10 cellular contexts compared by ENCODE assay signal in the genomic region with DNA sequence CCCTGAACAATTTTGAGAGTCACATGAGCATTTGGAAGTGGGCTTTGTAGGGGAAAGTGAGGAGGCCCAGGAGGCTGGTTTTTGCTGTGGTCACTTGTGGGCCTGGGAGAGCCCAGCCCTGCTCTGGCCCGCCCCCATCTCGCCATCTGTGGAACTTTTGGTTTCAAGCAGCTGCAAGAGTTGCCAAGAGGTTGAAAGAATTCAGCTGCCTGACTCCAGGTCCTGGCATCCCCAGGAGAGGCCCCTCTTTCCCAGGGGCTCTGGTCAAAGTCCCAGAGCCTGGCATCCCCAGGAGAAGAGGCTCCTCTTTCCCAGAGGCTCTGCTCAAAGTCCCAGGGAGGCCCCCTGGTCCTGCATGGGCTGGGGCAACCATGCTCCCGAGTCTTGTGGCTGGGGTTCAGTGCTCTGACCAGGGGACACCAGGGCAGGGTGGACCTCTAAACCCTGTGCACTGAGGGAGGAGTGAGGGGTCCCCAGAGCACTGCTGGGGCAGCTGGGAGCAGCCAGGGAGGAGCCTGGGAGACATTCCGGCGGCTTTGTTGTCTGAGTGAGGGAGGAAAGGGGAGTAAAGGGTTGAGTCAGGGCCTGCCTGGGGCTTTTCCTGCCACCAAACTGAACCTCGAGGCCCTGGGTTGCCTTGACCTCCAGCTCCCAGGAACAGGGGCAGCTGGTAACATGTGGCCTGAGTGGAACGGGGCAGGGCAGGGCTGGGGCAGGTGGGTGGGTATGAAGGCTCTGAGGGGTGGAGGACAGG. TPM values are rescaled to one million over a fixed set of nuclear protein-coding genes. Genes with fewer than 3 reads are reported as not detected.
DNase-seq lines count a peak whose midpoint lies in the region; ATAC-seq and TF ChIP-seq lines count a peak whose summit lies in the region.
"Had no signal": no experiment of that assay in that cellular context is flagged by ENCODE, and none has a peak within 500 bp of the region (broad histone marks: within the 10 kb centered on the region; RNA-seq: fewer than 3 reads in every experiment).

No MANE protein-coding gene starts in this region.

- TF ChIP-seq CTCF in AG09319 (IDR thresholded peaks at IDR 0.05; ENCODE audit: low read depth, low read length) (peak; percentile 2), foreskin keratinocyte (conservative IDR thresholded peaks at IDR 0.05) (no peak)

- H3K27ac ChIP-seq in foreskin keratinocyte, result no peak overlapping the region

- peaks cover 9% of the 10 kb centered on the region for H3K4me1 ChIP-seq in foreskin keratinocyte

- no peaks in the 10 kb centered on the region for H3K27me3 ChIP-seq in foreskin keratinocyte

- DNase-seq in AG09319 (ENCODE audit: extremely low read depth, low read depth) (peak; percentile 47), foreskin keratinocyte (peak; percentile 32 to 60), NCI-H2171 (lab: John Stamatoyannopoulos, UW) (no peak), NOMO-1 treated with dmso at 0.1 percent for 144 hours (lab: John Stamatoyannopoulos, UW; ENCODE audit: unreplicated experiment) (no peak), NCI-H748 treated with DMSO at 0.1 percent for 48 hours (lab: John Stamatoyannopoulos, UW) (no peak)
- DNase-seq: CD8-positive, alpha-beta memory T cell; T-helper 2 cell had no signal

- ATAC-seq in GM19455 (IDR thresholded peaks at IDR 0.05; ENCODE audit: unreplicated experiment) (peak; percentile 61), HG03439 (IDR thresholded peaks at IDR 0.05; ENCODE audit: unreplicated experiment) (peak; percentile 60), foreskin keratinocyte (peak; percentile 81), GM18873 (IDR thresholded peaks at IDR 0.05; ENCODE audit: low FRiP score, unreplicated experiment) (no peak)

RNA-seq across cellular contexts. Expression of a gene that starts 27.8 kb away (rescaled TPM):
- 12.5 and 13.1 TPM in 2 replicates for total RNA-seq in foreskin keratinocyte
- polyA plus RNA-seq in foreskin keratinocyte, result 5.4 TPM in 2 replicates

RNA-seq across cellular contexts. Expression of a gene that starts 33.6 kb away (rescaled TPM):
- 1.2 and 1.3 TPM in 2 replicates for total RNA-seq in foreskin keratinocyte
- polyA plus RNA-seq in foreskin keratinocyte, result 0.82 and 0.87 TPM in 2 replicates

Comparison
In these comparisons a context has a peak if more than half of its experiments do, and no peak if none do; other contexts are left out.
1. DNase-seq: peak in AG09319 (single experiment) and foreskin keratinocyte (2 of 2); none in NCI-H2171 (single experiment), NOMO-1 treated with dmso at 0.1 percent for 144 hours (single experiment) and NCI-H748 treated with DMSO at 0.1 percent for 48 hours (single experiment).